Comparison of ENCODE assay signal across 9 cellular contexts in genomic region chr1:230149751-230150584, GRCh38.
DNase-seq lines count a peak whose midpoint lies in the region; ATAC-seq and TF ChIP-seq lines count a peak whose summit lies in the region.
"Had no signal": no experiment of that assay in that cellular context is flagged by ENCODE, and none has a peak within 500 bp of the region (broad histone marks: within the 10 kb centered on the region; RNA-seq: fewer than 3 reads in every experiment).

No MANE protein-coding gene starts in this region.

- peak overlapping the region in 1 of 2 donors; percentile 20 for H3K27ac ChIP-seq in coronary artery

- TF ChIP-seq CTCF in type B pancreatic cell (conservative IDR thresholded peaks at IDR 0.05) (no peak), coronary artery (IDR thresholded peaks at IDR 0.05) (no peak)

- peak overlapping the region; percentile 34 for H3K4me3 Mint-ChIP-seq in activated naive CD8-positive, alpha-beta T cell treated with anti-CD3 and anti-CD28 coated beads, Interleukin-2, amount 50 U/mL, for 24 hours
- H3K4me3 Mint-ChIP-seq in type B pancreatic cell, result no peak overlapping the region

- H3K9me3 Mint-ChIP-seq in activated naive CD8-positive, alpha-beta T cell treated with anti-CD3 and anti-CD28 coated beads, Interleukin-2, amount 50 U/mL, for 24 hours, result no peaks in the 10 kb centered on the region
- no peaks in the 10 kb centered on the region for H3K9me3 Mint-ChIP-seq in type B pancreatic cell

- H3K4me3 ChIP-seq in coronary artery, result no peak overlapping the region
- H3K4me3 ChIP-seq: pancreas had no signal

- peak; percentile 38 for DNase-seq in DMS79 treated with DMSO at 0.1 percent for 48 hours (lab: John Stamatoyannopoulos, UW)
- no peak for DNase-seq in activated naive CD8-positive, alpha-beta T cell treated with anti-CD3 and anti-CD28 coated beads, Interleukin-2, amount 50 U/mL, for 24 hours
- DNase-seq in NCI-H345 (lab: John Stamatoyannopoulos, UW), result no peak
- DNase-seq in type B pancreatic cell (ENCODE audit: extremely low spot score, unreplicated experiment), result no peak
- DNase-seq in coronary artery (ENCODE audit: low spot score), result no peak
- no peak for DNase-seq in DMS53 (lab: John Stamatoyannopoulos, UW)
- DNase-seq: pancreas had no signal

- H3K36me3 Mint-ChIP-seq in activated naive CD8-positive, alpha-beta T cell treated with anti-CD3 and anti-CD28 coated beads, Interleukin-2, amount 50 U/mL, for 24 hours (ENCODE audit: low read depth), result peaks cover 4% of the 10 kb centered on the region
- H3K36me3 Mint-ChIP-seq in type B pancreatic cell, result no peaks in the 10 kb centered on the region

- ATAC-seq in GM19455 (IDR thresholded peaks at IDR 0.05; ENCODE audit: unreplicated experiment), result peak; percentile 71
- peak; percentile 43 for ATAC-seq in HG03457 (IDR thresholded peaks at IDR 0.05; ENCODE audit: unreplicated experiment)
- no peak for ATAC-seq in activated naive CD8-positive, alpha-beta T cell treated with anti-CD3 and anti-CD28 coated beads, Interleukin-2, amount 50 U/mL, for 24 hours

- no peaks in the 10 kb centered on the region for H3K27me3 Mint-ChIP-seq in activated naive CD8-positive, alpha-beta T cell treated with anti-CD3 and anti-CD28 coated beads, Interleukin-2, amount 50 U/mL, for 24 hours
- no peaks in the 10 kb centered on the region for H3K27me3 Mint-ChIP-seq in type B pancreatic cell

- H3K27ac Mint-ChIP-seq in activated naive CD8-positive, alpha-beta T cell treated with anti-CD3 and anti-CD28 coated beads, Interleukin-2, amount 50 U/mL, for 24 hours, result peak overlapping the region; percentile 20
- H3K27ac Mint-ChIP-seq in type B pancreatic cell, result no peak overlapping the region

- H3K4me1 Mint-ChIP-seq in activated naive CD8-positive, alpha-beta T cell treated with anti-CD3 and anti-CD28 coated beads, Interleukin-2, amount 50 U/mL, for 24 hours, result peaks cover 58% of the 10 kb centered on the region
- H3K4me1 Mint-ChIP-seq in type B pancreatic cell (ENCODE audit: unreplicated experiment), result peaks cover 65% of the 10 kb centered on the region
